In the genomic region with DNA sequence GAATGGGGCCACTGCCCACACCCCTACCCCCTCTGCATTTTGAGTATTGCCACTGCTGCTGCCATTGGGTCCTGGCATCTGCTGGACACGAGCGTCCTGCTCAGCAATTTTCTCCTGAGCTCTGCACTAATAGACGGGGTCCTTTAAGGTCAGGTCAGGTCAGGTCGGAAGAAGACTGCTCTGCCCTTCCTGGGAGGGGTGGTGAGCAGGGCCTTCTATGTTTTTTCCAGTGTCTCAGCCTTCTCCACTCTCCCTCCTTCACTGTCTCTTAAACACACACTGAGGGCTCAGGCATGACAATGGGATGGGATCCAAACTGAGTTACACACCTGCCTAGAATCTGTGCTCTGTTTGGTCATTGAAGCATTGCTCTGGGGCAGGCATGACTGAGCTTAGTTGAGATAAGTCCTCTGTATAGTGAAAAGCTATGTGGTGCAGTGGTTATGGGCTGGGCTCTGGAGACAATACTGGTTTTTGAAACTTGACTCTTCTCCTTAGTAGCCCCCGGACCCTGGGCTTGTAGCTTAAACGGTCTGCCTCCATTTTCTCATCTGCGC, we compare ENCODE assay signal across 24 cellular contexts. TPM values are rescaled to one million over a fixed set of nuclear protein-coding genes. Genes with fewer than 3 reads are reported as not detected.
DNase-seq lines count a peak whose midpoint lies in the region; ATAC-seq, FAIRE-seq and TF ChIP-seq lines count a peak whose summit lies in the region.
"Had no signal": no experiment of that assay in that cellular context is flagged by ENCODE, and none has a peak within 500 bp of the region (broad histone marks: within the 10 kb centered on the region; RNA-seq: fewer than 3 reads in every experiment).

No MANE protein-coding gene starts in this region.

- BruUV-seq in IMR-90 (replicated peaks; lab: Mats Ljungman, UMichigan) (no TSS peak), GM12878 (replicated peaks; lab: Mats Ljungman, UMichigan) (no TSS peak)

- no peak overlapping the region for H4K8ac ChIP-seq in IMR-90 (ENCODE audit: low read depth in 2 of 2, low read length in 2 of 2)

- ATAC-seq in IMR-90 (ENCODE audit: low read depth) (peak; percentile 32), GM12878 (peak; percentile 41; the same call in 2 of the 3 replicates), left lobe of liver (peak; percentile 90)
- ATAC-seq: SK-N-SH treated with all-trans-retinoic acid at 6 μM for 48 hours; stimulated activated naive B cell treated with anti-CD40 and anti-IgM and Interleukin-4, amounts not matched to agents 10 μg/mL and 1 μg/mL and 100 μg/mL, for 72 hours had no signal

- H3K14ac ChIP-seq in IMR-90 (replicated peaks; ENCODE audit: low read depth, low read length), result 0 out of 2 replicates have a peak overlapping the region, but pooled peaks have one; percentile 27

- no peak for FAIRE-seq in GM12878 (lab: Jason Lieb, UNC)
- FAIRE-seq: GM19239 had no signal

- H3K9me1 ChIP-seq in IMR-90 (ENCODE audit: insufficient read depth, low read length), result peaks cover 30% of the 10 kb centered on the region

- H3K79me1 ChIP-seq in IMR-90 (ENCODE audit: low read depth in 1 of 2, low read length in 2 of 2), result peaks cover 14 to 69% of the 10 kb centered on the region in 2 experiments

- peaks cover 5% of the 10 kb centered on the region; the same call in 1 of the 2 replicates for H3K36me3 ChIP-seq in IMR-90 (ENCODE audit: control insufficient read depth, insufficient read depth, low read length)
- H3K36me3 ChIP-seq in GM12878 (ENCODE audit: control insufficient read depth in 2 of 2, insufficient read depth in 2 of 2, low read length in 1 of 2), result no peaks in the 10 kb centered on the region
- no peaks in the 10 kb centered on the region for H3K36me3 ChIP-seq in skeletal muscle satellite cell (ENCODE audit: insufficient read depth, low read length)
- H3K36me3 ChIP-seq: colonic mucosa, neutrophil, tibial artery had no signal

- H4K91ac ChIP-seq in IMR-90 (ENCODE audit: insufficient read depth, low read depth, low read length), result no peak overlapping the region

- H2BK20ac ChIP-seq in IMR-90 (ENCODE audit: low read depth, low read length), result no peak overlapping the region; the same call in 1 of the 2 replicates

- no peak overlapping the region for H3K27ac ChIP-seq in IMR-90 (ENCODE audit: insufficient read depth, low read length)
- H3K27ac ChIP-seq in GM12878 (ENCODE audit: control insufficient read depth, insufficient read depth), result no peak overlapping the region
- H3K27ac ChIP-seq: colonic mucosa, neutrophil, PC-9, tibial artery had no signal

- no peak overlapping the region for H2BK5ac ChIP-seq in IMR-90 (ENCODE audit: low read depth, low read length, poor library complexity, severe bottlenecking)

- H3K4me3 ChIP-seq in IMR-90 (ENCODE audit: insufficient read depth, low read depth, low read length) (no peak overlapping the region), GM12878 (no peak overlapping the region), skeletal muscle satellite cell (ENCODE audit: low read length) (no peak overlapping the region)
- H3K4me3 ChIP-seq: colonic mucosa, PC-9, tibial artery had no signal

- H4K5ac ChIP-seq in IMR-90 (ENCODE audit: low read depth, low read length), result no peak overlapping the region

- TF ChIP-seq CTCF in IMR-90 (conservative IDR thresholded peaks at IDR 0.05; ENCODE audit: low read depth, low read length) (no peak), GM12878 (IDR thresholded peaks at IDR 0.05 in 2 of 3, conservative IDR thresholded peaks at IDR 0.05 in 1 of 3; ENCODE audit: control insufficient read depth in 2 of 3, extremely low read depth in 1 of 3, insufficient read depth in 1 of 3, low read depth in 3 of 3, low read length in 3 of 3) (no peak)

- SMC1A ChIA-PET in GM12878 (lab: Charles Lee; ENCODE audit: uncharacterized antibody, unreplicated experiment), result no interaction called here

- RAD21 ChIA-PET in GM12878 (lab: Charles Lee; ENCODE audit: unreplicated experiment), result no interaction called here

- peak; percentile 40 for DNase-seq in IMR-90
- DNase-seq in GM12878 (ENCODE audit: low read depth, low spot score), result no peak
- DNase-seq in left lobe of liver (ENCODE audit: low spot score), result no peak
- no peak for DNase-seq in NCI-H2171 (lab: John Stamatoyannopoulos, UW)
- DNase-seq in NCI-H187 (lab: John Stamatoyannopoulos, UW), result no peak
- no peak for DNase-seq in NCI-H526 (lab: John Stamatoyannopoulos, UW)
- DNase-seq: activated CD4-positive, alpha-beta T cell treated with anti-CD3 and anti-CD28 coated beads for 1 hour; activated naive CD8-positive, alpha-beta T cell treated with anti-CD3 and anti-CD28 coated beads for 36 hours; colonic mucosa; COR-L47; foreskin melanocyte; H9; MM.1S; NCI-H146; NCI-H82; PC-9; right cardiac atrium; stimulated activated naive B cell treated with anti-CD40 and anti-IgM and Interleukin-4, amounts not matched to agents 10 μg/mL and 1 μg/mL and 100 μg/mL, for 72 hours; T-helper 9 cell; tibial artery had no signal

- intact Hi-C loops in IMR-90 (cut with micrococcal nuclease), result no loop called here
- intact Hi-C loops in GM12878 (cut with micrococcal nuclease; ENCODE audit: unreplicated experiment), result no loop called here

- H3K4me2 ChIP-seq in IMR-90 (ENCODE audit: low read depth, low read length) (peak overlapping the region; percentile 24; the same call in 1 of the 2 replicates), GM12878 (ENCODE audit: control insufficient read depth, insufficient read depth) (no peak overlapping the region), skeletal muscle satellite cell (ENCODE audit: low read length) (peak overlapping the region; percentile 16)
- H3K4me2 ChIP-seq: PC-9 had no signal

- dilution Hi-C loops in IMR-90 (cut with HindIII; ENCODE audit: low sequenced_read_pairs, unreplicated experiment), result no loop called here

- in situ Hi-C loops in IMR-90 (cut with MboI; ENCODE audit: low sequenced_read_pairs) (no loop called here), GM12878 (cut with MboI) (no loop called here)

- POLR2A ChIA-PET in IMR-90 (lab: Charles Lee; ENCODE audit: unreplicated experiment) (no interaction called here), GM12878 (lab: Charles Lee) (no interaction called here)

- no peak overlapping the region for H3K9ac ChIP-seq in IMR-90 (ENCODE audit: low read depth, low read length)
- no peak overlapping the region for H3K9ac ChIP-seq in GM12878 (ENCODE audit: control insufficient read depth, insufficient read depth, low read length)
- no peak overlapping the region for H3K9ac ChIP-seq in skeletal muscle satellite cell (ENCODE audit: low read depth, low read length)

- no peaks in the 10 kb centered on the region for H3K9me3 ChIP-seq in IMR-90 (ENCODE audit: control insufficient read depth, insufficient read depth, low read length)
- H3K9me3 ChIP-seq in GM12878 (replicated peaks; ENCODE audit: control insufficient read depth, insufficient read depth, low read length), result no peaks in the 10 kb centered on the region
- H3K9me3 ChIP-seq in skeletal muscle satellite cell (replicated peaks; ENCODE audit: low read length), result no peaks in the 10 kb centered on the region
- H3K9me3 ChIP-seq: colonic mucosa, neutrophil, tibial artery had no signal

- no peak overlapping the region for H3K56ac ChIP-seq in IMR-90 (ENCODE audit: extremely low read depth, insufficient read depth, low read length)

- H3K18ac ChIP-seq in IMR-90 (ENCODE audit: low read depth, low read length), result no peak overlapping the region

- H4K20me1 ChIP-seq in IMR-90 (ENCODE audit: insufficient read depth, low read length) (peaks cover 80% of the 10 kb centered on the region), GM12878 (ENCODE audit: control insufficient read depth, insufficient read depth) (no peaks in the 10 kb centered on the region)

- no peaks in the 10 kb centered on the region for H3K79me2 ChIP-seq in GM12878 (ENCODE audit: control insufficient read depth, insufficient read depth, low read length)

- no peak overlapping the region for H2BK15ac ChIP-seq in IMR-90 (ENCODE audit: low read depth, low read length)

- H3K27me3 ChIP-seq in IMR-90 (ENCODE audit: control insufficient read depth, insufficient read depth, low read length) (no peaks in the 10 kb centered on the region), GM12878 (replicated peaks in 1 of 2; ENCODE audit: control insufficient read depth in 2 of 2, insufficient read depth in 2 of 2, low read length in 1 of 2) (no peaks in the 10 kb centered on the region; a peak in 2 of 4 replicates), skeletal muscle satellite cell (ENCODE audit: control insufficient read depth, insufficient read depth, low read length) (no peaks in the 10 kb centered on the region)
- H3K27me3 ChIP-seq: colonic mucosa, neutrophil, tibial artery had no signal

- no peak overlapping the region for H2AFZ ChIP-seq in IMR-90 (replicated peaks; ENCODE audit: low read length, poor library complexity)
- H2AFZ ChIP-seq in GM12878 (ENCODE audit: control insufficient read depth, low read depth, low read length), result no peak overlapping the region
- H2AFZ ChIP-seq: PC-9 had no signal

- 60% methylated on average over 1 of the region's 7 CpGs; no CpG with 5 or more reads in 1 of the 2 experiments for WGBS in IMR-90 (ENCODE audit: extremely low coverage in 2 of 2, insufficient read length in 1 of 2), 2 experiments
- 56% methylated on average over 7 of the region's 7 CpGs for WGBS in GM12878 (ENCODE audit: insufficient coverage, insufficient replicate concordance, low lambda C conversion rate, missing lambda C conversion rate)

- TF ChIP-seq RAD21 in IMR-90 (IDR thresholded peaks at IDR 0.05; ENCODE audit: low read length) (no peak), GM12878 (IDR thresholded peaks at IDR 0.05; ENCODE audit: insufficient read depth, low read depth, low read length) (no peak)

- H2AK5ac ChIP-seq in IMR-90 (ENCODE audit: low read depth, low read length), result 0 out of 2 replicates have a peak overlapping the region, but pooled peaks have one; percentile 2

- H3K4me1 ChIP-seq in IMR-90 (ENCODE audit: control insufficient read depth, insufficient read depth, low read length), result peaks cover 26% of the 10 kb centered on the region
- H3K4me1 ChIP-seq in GM12878 (ENCODE audit: control insufficient read depth, insufficient read depth, low read length), result no peaks in the 10 kb centered on the region
- H3K4me1 ChIP-seq in skeletal muscle satellite cell (ENCODE audit: control insufficient read depth, insufficient read depth, low read length), result peaks cover 21% of the 10 kb centered on the region
- H3K4me1 ChIP-seq: colonic mucosa had no signal

- H3K23ac ChIP-seq in IMR-90 (ENCODE audit: low read depth, low read length), result no peak overlapping the region

- TF ChIP-seq EP300 in GM12878 (IDR thresholded peaks at IDR 0.05; ENCODE audit: borderline replicate concordance in 1 of 2, control insufficient read depth in 1 of 2, low read depth in 2 of 2, low read length in 2 of 2), result no peak

- H3K4ac ChIP-seq in IMR-90 (ENCODE audit: low read depth, low read length), result 0 out of 2 replicates have a peak overlapping the region, but pooled peaks have one; percentile 3

- CTCF ChIA-PET in IMR-90 (lab: Yijun Ruan, JAX) (interaction anchor here (0.6 to 0.7 kb wide), 2 partner anchors 108 to 245 kb away, joined by 3 to 4 read pairs; no protein-coding TSS in a partner anchor), GM12878 (lab: Yijun Ruan, JAX) (no interaction called here)

- H2AK9ac ChIP-seq in IMR-90 (replicated peaks; ENCODE audit: low read depth, low read length, poor library complexity), result no peak overlapping the region

- 0 out of 2 replicates have a peak overlapping the region, but pooled peaks have one; percentile 1 for H2BK120ac ChIP-seq in IMR-90 (ENCODE audit: low read depth, low read length)

- TF ChIP-seq POLR2A in IMR-90 (IDR thresholded peaks at IDR 0.05; ENCODE audit: low read depth, low read length), result no peak
- TF ChIP-seq POLR2A in GM12878 (IDR thresholded peaks at IDR 0.05; ENCODE audit: low read depth, low read length), result no peak

RNA-seq across cellular contexts. Expression of a gene that starts 10.6 kb away (rescaled TPM):
- total RNA-seq in IMR-90 (2012; rRNA removed), result 116 and 167 TPM in 2 replicates
- polyA plus RNA-seq in IMR-90 (2012; rRNA removed), result 44.3 and 57.2 TPM in 2 replicates
- polyA plus RNA-seq in IMR-90 (2012; cell fraction: cytosol; rRNA removed), result 11.9 and 14.9 TPM in 2 replicates
- polyA plus RNA-seq in IMR-90 (2012; cell fraction: nucleus; rRNA removed; ENCODE audit: low replicate concordance), result 10.3 and 68.5 TPM in 2 replicates
- 10.2 and 12.8 TPM in 2 replicates for total RNA-seq in GM12878 (2013; cell fraction: nucleolus; rRNA removed)
- 3.0 and 3.2 TPM in 2 replicates for total RNA-seq in GM12878 (2014; rRNA removed)
- 3.5 and 4.2 TPM in 2 replicates for total RNA-seq in GM12878 (2014; rRNA removed; fragmentation: Illumina TruSeq; extraction: Trizol)
- 2.2 and 3.6 TPM in 2 replicates for total RNA-seq in GM12878 (2021)
- 0.42 TPM for polyA plus RNA-seq in GM12878 (2011; ENCODE audit: low read depth)
- 0.10 TPM in 2 replicates for polyA plus RNA-seq in GM12878 (2011; rRNA removed)
- 0.04 and 0.10 TPM in 2 replicates for polyA plus RNA-seq in GM12878 (2011; cell fraction: cytosol; rRNA removed)
- polyA plus RNA-seq in GM12878 (2011; cell fraction: nucleus; rRNA removed), result 0.10 and 0.13 TPM in 2 replicates
- 0.42 and 0.69 TPM in 2 replicates for polyA plus RNA-seq in GM12878 (2012)
- polyA plus RNA-seq in GM12878 (2014; fragmentation: Illumina TruSeq; extraction: Trizol), result 2.8 and 4.2 TPM in 2 replicates
- under 1 TPM; 0.40 to 0.57 TPM for polyA plus RNA-seq in GM12878 (2014; fragmentation: Nextera tagmentation; extraction: Ambion mirVana)
- 1.3 and 1.4 TPM in 2 replicates for polyA plus RNA-seq in GM12878 (2014; rRNA removed)
- polyA plus RNA-seq in GM12878 (2016; fragmentation: Nextera tagmentation; extraction: Ambion mirVana), result 1 to 10 TPM; 1.2 to 1.8 TPM
- polyA minus RNA-seq in GM12878 (2011; rRNA and poly(A)+ RNA removed), result 0.36 TPM in 1 of 2 replicates, not detected in the other
- not detected in 2 replicates for polyA minus RNA-seq in GM12878 (2011; cell fraction: cytosol; rRNA and poly(A)+ RNA removed)
- 0.10 and 0.24 TPM in 2 replicates for polyA minus RNA-seq in GM12878 (2011; cell fraction: nucleus; rRNA and poly(A)+ RNA removed)
- total RNA-seq in left lobe of liver, result 195 TPM
- total RNA-seq in skeletal muscle satellite cell (2012; rRNA removed), result 193 and 194 TPM in 2 replicates

Comparison
In these comparisons a context has a peak if more than half of its experiments do, and no peak if none do; other contexts are left out.
1. ATAC-seq: peak in every context shown above with its lines; median percentile 90 in left lobe of liver; 41 in GM12878; 32 in IMR-90.